8 cellular contexts compared by ENCODE assay signal in genomic region chr1:160069460-160070231, GRCh38. TPM values are rescaled to one million over a fixed set of nuclear protein-coding genes. Genes with fewer than 3 reads are reported as not detected.
DNase-seq lines count a peak whose midpoint lies in the region; ATAC-seq, FAIRE-seq and TF ChIP-seq lines count a peak whose summit lies in the region.

Gene KCNJ10 (minus strand): TSS chr1:160070160. CDS start chr1:160042532, 27,628 bp downstream.

- TF ChIP-seq RAD21 in liver (IDR thresholded peaks at IDR 0.05), result no peak

- H3K27me3 Mint-ChIP-seq in T-helper 2 cell treated with Interferon-gamma antibody and Interleukin-4, amounts not matched to agents 5 μg/mL and 100 μg/mL, for 36 hours (ENCODE audit: low read depth), result peaks cover 40% of the 10 kb centered on the region
- H3K27me3 Mint-ChIP-seq in astrocyte (ENCODE audit: low read depth, unreplicated experiment), result peaks cover 56% of the 10 kb centered on the region

- H3K4me1 Mint-ChIP-seq in T-helper 2 cell treated with Interferon-gamma antibody and Interleukin-4, amounts not matched to agents 5 μg/mL and 100 μg/mL, for 36 hours (ENCODE audit: low read depth), result peaks cover 15% of the 10 kb centered on the region
- peaks cover 8% of the 10 kb centered on the region for H3K4me1 Mint-ChIP-seq in astrocyte (ENCODE audit: low read depth, unreplicated experiment)

- H3K9me3 ChIP-seq in astrocyte (ENCODE audit: insufficient read depth, low read depth, low read length) (no peaks in the 10 kb centered on the region), liver (ENCODE audit: control insufficient read depth in 4 of 4, low read length in 3 of 4) (no peaks in the 10 kb centered on the region)

- H3K9ac ChIP-seq in astrocyte (ENCODE audit: low read length), result peak within 1 kb of the TSS; percentile 52
- H3K9ac ChIP-seq in liver (ENCODE audit: low read depth in 1 of 2, low read length in 2 of 2), result no peak within 1 kb of the TSS

- peaks cover 2% of the 10 kb centered on the region for H3K36me3 Mint-ChIP-seq in T-helper 2 cell treated with Interferon-gamma antibody and Interleukin-4, amounts not matched to agents 5 μg/mL and 100 μg/mL, for 36 hours (ENCODE audit: low read depth)
- H3K36me3 Mint-ChIP-seq in astrocyte (ENCODE audit: low read depth, unreplicated experiment), result peaks cover 2% of the 10 kb centered on the region

- H3K9me3 Mint-ChIP-seq in T-helper 2 cell treated with Interferon-gamma antibody and Interleukin-4, amounts not matched to agents 5 μg/mL and 100 μg/mL, for 36 hours, result no peaks in the 10 kb centered on the region
- peaks cover 2% of the 10 kb centered on the region for H3K9me3 Mint-ChIP-seq in astrocyte (ENCODE audit: unreplicated experiment)

- no peak for DNase-seq in T-helper 2 cell treated with Interferon-gamma antibody and Interleukin-4, amounts not matched to agents 5 μg/mL and 100 μg/mL, for 36 hours (ENCODE audit: low spot score)
- DNase-seq in T-helper 2 cell, result no peak
- no peak for DNase-seq in astrocyte (ENCODE audit: low read depth)
- no peak for DNase-seq in NCI-H526 treated with DMSO at 0.1 percent for 48 hours (lab: John Stamatoyannopoulos, UW)
- no peak for DNase-seq in 8988T

- no peak for ATAC-seq in GM19455 (IDR thresholded peaks at IDR 0.05; ENCODE audit: unreplicated experiment)

- 15% methylated on average over 32 of the region's 32 CpGs for WGBS in liver

- no peak within 1 kb of the TSS for H3K27ac ChIP-seq in astrocyte (ENCODE audit: low read depth, low read length)
- H3K27ac ChIP-seq in liver (ENCODE audit: low read depth in 1 of 2, low read length in 2 of 2), result no peak within 1 kb of the TSS
- H3K27ac ChIP-seq in temporal lobe (ENCODE audit: low read depth, low read length), result peak within 1 kb of the TSS; percentile 98

- H3K27me3 ChIP-seq in astrocyte (ENCODE audit: insufficient read depth, low read length) (peaks cover 48% of the 10 kb centered on the region), liver (ENCODE audit: control insufficient read depth in 4 of 4, insufficient read depth in 4 of 4, low read length in 3 of 4) (no peaks in the 10 kb centered on the region)

- no peak within 1 kb of the TSS for H3K27ac Mint-ChIP-seq in T-helper 2 cell treated with Interferon-gamma antibody and Interleukin-4, amounts not matched to agents 5 μg/mL and 100 μg/mL, for 36 hours
- peak within 1 kb of the TSS; percentile 58 for H3K27ac Mint-ChIP-seq in astrocyte (ENCODE audit: unreplicated experiment)

- H3K4me2 ChIP-seq in astrocyte (ENCODE audit: low read length), result peak within 1 kb of the TSS; percentile 97

- H3K4me3 ChIP-seq in astrocyte (ENCODE audit: insufficient read depth, low read depth, low read length), result peak within 1 kb of the TSS; percentile 59
- H3K4me3 ChIP-seq in liver (ENCODE audit: low read depth in 1 of 3, low read length in 3 of 3), result peak within 1 kb of the TSS in 2 of 3 donors; percentile 36 to 41

- H3K4me1 ChIP-seq in astrocyte (ENCODE audit: insufficient read depth, low read length) (peaks cover 3% of the 10 kb centered on the region), liver (ENCODE audit: control insufficient read depth in 4 of 4, insufficient read depth in 4 of 4, low read length in 3 of 4) (peaks cover 0 to 6% (median 3%) of the 10 kb centered on the region in 4 donors)

- no peaks in the 10 kb centered on the region for H4K20me1 ChIP-seq in astrocyte (ENCODE audit: insufficient read depth, low read length)

- no peaks in the 10 kb centered on the region for H3K79me2 ChIP-seq in astrocyte (ENCODE audit: insufficient read depth, low read length)

- no peak for FAIRE-seq in astrocyte (lab: Jason Lieb, UNC)

- TF ChIP-seq CTCF in astrocyte (IDR thresholded peaks at IDR 0.05; ENCODE audit: insufficient read depth, low read depth, low read length) (no peak), liver (IDR thresholded peaks at IDR 0.05; ENCODE audit: low read depth, low read length, missing input control) (no peak)

- H3K36me3 ChIP-seq in astrocyte (ENCODE audit: insufficient read depth, low read length) (no peaks in the 10 kb centered on the region), liver (ENCODE audit: control insufficient read depth in 4 of 4, insufficient read depth in 3 of 4, low read depth in 1 of 4, low read length in 3 of 4) (no peaks in the 10 kb centered on the region)

- H2AFZ ChIP-seq in astrocyte (ENCODE audit: low read depth, low read length), result peak within 1 kb of the TSS; percentile 92

- H3K4me3 Mint-ChIP-seq in T-helper 2 cell treated with Interferon-gamma antibody and Interleukin-4, amounts not matched to agents 5 μg/mL and 100 μg/mL, for 36 hours, result peak within 1 kb of the TSS; percentile 83
- H3K4me3 Mint-ChIP-seq in astrocyte (ENCODE audit: unreplicated experiment), result peak within 1 kb of the TSS; percentile 93

TF ChIP-seq in liver, 16 proteins besides CTCF, POLR2A, EP300 and RAD21:
- no peak for TF ChIP-seq TAF1 (conservative IDR thresholded peaks at IDR 0.05)
- no peak for TF ChIP-seq SP1 (IDR thresholded peaks at IDR 0.05)
- TF ChIP-seq HNF4G (IDR thresholded peaks at IDR 0.05), result no peak
- TF ChIP-seq, protein P1, sequence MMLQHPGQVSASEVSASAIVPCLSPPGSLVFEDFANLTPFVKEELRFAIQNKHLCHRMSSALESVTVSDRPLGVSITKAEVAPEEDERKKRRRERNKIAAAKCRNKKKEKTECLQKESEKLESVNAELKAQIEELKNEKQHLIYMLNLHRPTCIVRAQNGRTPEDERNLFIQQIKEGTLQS (IDR thresholded peaks at IDR 0.05), result no peak
- TF ChIP-seq GABPA (IDR thresholded peaks at IDR 0.05 in 1 of 2, conservative IDR thresholded peaks at IDR 0.05 in 1 of 2), result no peak
- no peak for TF ChIP-seq FOXA2 (IDR thresholded peaks at IDR 0.05)
- no peak for TF ChIP-seq NR2F2 (IDR thresholded peaks at IDR 0.05)
- no peak for TF ChIP-seq FOXA1 (IDR thresholded peaks at IDR 0.05)

RNA-seq across cellular contexts. Expression of gene KCNJ10, which starts in this region (rescaled TPM):
- total RNA-seq in astrocyte (0.27 and 0.29 TPM in 2 replicates), liver (1 to 10 TPM in 1 of 2 donors, under 1 TPM in 1; 0.50 to 1.6 TPM), temporal lobe (5.9 TPM)
- polyA plus RNA-seq in liver, result under 1 TPM; 0.48 to 0.53 TPM
